21 cellular contexts compared by ENCODE assay signal in genomic region chr16:85609539-85609938, GRCh38. TPM values are rescaled to one million over a fixed set of nuclear protein-coding genes. Genes with fewer than 3 reads are reported as not detected.
DNase-seq lines count a peak whose midpoint lies in the region; ATAC-seq, FAIRE-seq and TF ChIP-seq lines count a peak whose summit lies in the region.
"Had no signal": no experiment of that assay in that cellular context is flagged by ENCODE, and none has a peak within 500 bp of the region (broad histone marks: within the 10 kb centered on the region; RNA-seq: fewer than 3 reads in every experiment).

No MANE protein-coding gene starts in this region.

- no peak for TF ChIP-seq CTCF in CD8-positive, alpha-beta T cell (IDR thresholded peaks at IDR 0.05)
- no peak for TF ChIP-seq CTCF in osteoblast (IDR thresholded peaks at IDR 0.05; ENCODE audit: extremely low read depth, low read depth, low read length)

- H3K4me2 ChIP-seq in osteoblast (ENCODE audit: insufficient read depth, low read length), result no peak overlapping the region

- in situ Hi-C loops in ACHN (cut with HindIII; ENCODE audit: low pct_ligation_motif_present, low pct_unique_long_range_greater_than_20kb, low sequenced_read_pairs), result no loop called here

- H3K4me3 ChIP-seq in CD8-positive, alpha-beta T cell (ENCODE audit: low read depth, low read length), result no peak overlapping the region
- no peak overlapping the region for H3K4me3 ChIP-seq in osteoblast (ENCODE audit: insufficient read depth, low read length)
- H3K4me3 ChIP-seq: ovary had no signal

- CTCF ChIA-PET in CD8-positive, alpha-beta T cell (lab: Charles Lee), result interaction anchor here (0.7 to 3.7 kb wide), 29 partner anchors 10 to 239 kb away, joined by 3 to 83 read pairs (median 5); no protein-coding TSS in a partner anchor

- DNase-seq in CD8-positive, alpha-beta T cell, result no peak
- no peak for DNase-seq in HTR-8/SVneo (ENCODE audit: insufficient read length, low spot score)
- DNase-seq in osteoblast (ENCODE audit: insufficient read length, low spot score, missing footprints), result no peak
- no peak for DNase-seq in ACHN
- DNase-seq in pons (ENCODE audit: low spot score), result no peak
- DNase-seq: activated T-cell treated with anti-CD3 and anti-CD28 coated beads, Interleukin-2, amount 50 U/mL, for 4 hours; brain microvascular endothelial cell; dermis blood vessel endothelial cell; DMS79; kidney glomerular epithelial cell; midbrain; NCI-H146; NCI-H774; ovary; stimulated activated CD4-positive, alpha-beta T cell treated with anti-CD3 and anti-CD28 coated beads, Interleukin-2, amount 100 ng/mL, for 24 hours; WERI-Rb-1 had no signal

- FAIRE-seq in HTR-8/SVneo (lab: Jason Lieb, UNC), result peak; percentile 38

- POLR2A ChIA-PET in CD8-positive, alpha-beta T cell (lab: Charles Lee), result interaction anchor here (1.2 to 2.1 kb wide), 3 partner anchors 52 to 161 kb away, joined by 4 to 10 read pairs (median 8); no protein-coding TSS in a partner anchor

- H3K4me1 ChIP-seq in CD8-positive, alpha-beta T cell (ENCODE audit: insufficient read depth, low read length), result peaks cover 32% of the 10 kb centered on the region
- peaks cover 20% of the 10 kb centered on the region for H3K4me1 ChIP-seq in osteoblast (ENCODE audit: insufficient read depth, low read length)

- H4K20me1 ChIP-seq in osteoblast (ENCODE audit: insufficient read depth, low read length), result peaks cover 53% of the 10 kb centered on the region

- H3K27me3 ChIP-seq in CD8-positive, alpha-beta T cell (ENCODE audit: insufficient read depth, low read length), result no peaks in the 10 kb centered on the region
- no peaks in the 10 kb centered on the region for H3K27me3 ChIP-seq in osteoblast (ENCODE audit: insufficient read depth, low read length)
- H3K27me3 ChIP-seq: ovary had no signal

- H3K4me3 Mint-ChIP-seq in CD8-positive, alpha-beta T cell, result no peak overlapping the region
- no peak overlapping the region for H3K4me3 Mint-ChIP-seq in dendritic cell treated with granulocyte-macrophage colony-stimulating factor and Interleukin-4, amounts not matched to agents 40 ng/mL and 50 ng/mL, for 4 days
- H3K4me3 Mint-ChIP-seq: activated CD4-positive, alpha-beta memory T cell treated with anti-CD3 and anti-CD28 coated beads for 36 hours; activated naive CD8-positive, alpha-beta T cell; activated T-cell treated with anti-CD3 and anti-CD28 coated beads, Interleukin-2, amount 50 U/mL, for 4 hours had no signal

- no peak overlapping the region for H3K27ac ChIP-seq in CD8-positive, alpha-beta T cell (ENCODE audit: low read depth, low read length)
- peak overlapping the region; percentile 63 for H3K27ac ChIP-seq in osteoblast (ENCODE audit: low read depth, low read length)
- H3K27ac ChIP-seq: brain microvascular endothelial cell, foreskin keratinocyte, ovary had no signal

- H3K27ac Mint-ChIP-seq in CD8-positive, alpha-beta T cell, result peak overlapping the region; percentile 27
- peak overlapping the region; percentile 63 for H3K27ac Mint-ChIP-seq in dendritic cell treated with granulocyte-macrophage colony-stimulating factor and Interleukin-4, amounts not matched to agents 40 ng/mL and 50 ng/mL, for 4 days
- H3K27ac Mint-ChIP-seq: activated CD4-positive, alpha-beta memory T cell treated with anti-CD3 and anti-CD28 coated beads for 36 hours; activated naive CD8-positive, alpha-beta T cell had no signal

- H3K9me3 ChIP-seq in CD8-positive, alpha-beta T cell (ENCODE audit: low read length), result no peaks in the 10 kb centered on the region
- no peaks in the 10 kb centered on the region for H3K9me3 ChIP-seq in osteoblast (ENCODE audit: low read depth, low read length)
- H3K9me3 ChIP-seq: ovary had no signal

- H3K27me3 Mint-ChIP-seq in CD8-positive, alpha-beta T cell (ENCODE audit: low read depth), result no peaks in the 10 kb centered on the region
- peaks cover 13% of the 10 kb centered on the region for H3K27me3 Mint-ChIP-seq in dendritic cell treated with granulocyte-macrophage colony-stimulating factor and Interleukin-4, amounts not matched to agents 40 ng/mL and 50 ng/mL, for 4 days
- H3K27me3 Mint-ChIP-seq: activated naive CD8-positive, alpha-beta T cell had no signal

- H3K36me3 ChIP-seq in CD8-positive, alpha-beta T cell (ENCODE audit: insufficient read depth, low read length), result no peaks in the 10 kb centered on the region
- peaks cover 4% of the 10 kb centered on the region for H3K36me3 ChIP-seq in osteoblast (ENCODE audit: insufficient read depth, low read length)
- H3K36me3 ChIP-seq: brain microvascular endothelial cell, ovary had no signal

- H3K9me3 Mint-ChIP-seq in CD8-positive, alpha-beta T cell, result no peaks in the 10 kb centered on the region
- no peaks in the 10 kb centered on the region for H3K9me3 Mint-ChIP-seq in dendritic cell treated with granulocyte-macrophage colony-stimulating factor and Interleukin-4, amounts not matched to agents 40 ng/mL and 50 ng/mL, for 4 days
- H3K9me3 Mint-ChIP-seq: activated CD4-positive, alpha-beta memory T cell treated with anti-CD3 and anti-CD28 coated beads for 36 hours; activated T-cell treated with anti-CD3 and anti-CD28 coated beads, Interleukin-2, amount 50 U/mL, for 4 hours had no signal

- H3K4me1 Mint-ChIP-seq in CD8-positive, alpha-beta T cell (ENCODE audit: low read depth), result peaks cover 40% of the 10 kb centered on the region
- H3K4me1 Mint-ChIP-seq in dendritic cell treated with granulocyte-macrophage colony-stimulating factor and Interleukin-4, amounts not matched to agents 40 ng/mL and 50 ng/mL, for 4 days (ENCODE audit: low read depth), result peaks cover 39% of the 10 kb centered on the region

- H3K79me2 ChIP-seq in osteoblast (ENCODE audit: insufficient read depth, low read length), result peaks cover 60% of the 10 kb centered on the region

- no peaks in the 10 kb centered on the region for H3K36me3 Mint-ChIP-seq in CD8-positive, alpha-beta T cell
- peaks cover 25% of the 10 kb centered on the region for H3K36me3 Mint-ChIP-seq in dendritic cell treated with granulocyte-macrophage colony-stimulating factor and Interleukin-4, amounts not matched to agents 40 ng/mL and 50 ng/mL, for 4 days (ENCODE audit: low read depth)
- H3K36me3 Mint-ChIP-seq: activated CD4-positive, alpha-beta memory T cell treated with anti-CD3 and anti-CD28 coated beads for 36 hours; activated naive CD8-positive, alpha-beta T cell had no signal

- no peak overlapping the region for H2AFZ ChIP-seq in osteoblast (ENCODE audit: low read length)

- intact Hi-C loops in CD8-positive, alpha-beta T cell (cut with DNase I, micrococcal nuclease), result no loop called here
- intact Hi-C loops in dendritic cell treated with granulocyte-macrophage colony-stimulating factor and Interleukin-4, amounts not matched to agents 40 ng/mL and 50 ng/mL, for 4 days (cut with micrococcal nuclease), result no loop called here

- no peak for ATAC-seq in CD8-positive, alpha-beta T cell
- no peak for ATAC-seq in GM21786 (IDR thresholded peaks at IDR 0.05; ENCODE audit: unreplicated experiment)
- ATAC-seq: foreskin keratinocyte had no signal

RNA-seq across cellular contexts. Expression of gene GSE1, which starts 3.6 kb away (rescaled TPM):
- total RNA-seq in CD8-positive, alpha-beta T cell, result 10 to 100 TPM; 67.8 to 72.1 TPM
- 49.6 and 55.7 TPM in 2 replicates for total RNA-seq in osteoblast
